In the genomic region with DNA sequence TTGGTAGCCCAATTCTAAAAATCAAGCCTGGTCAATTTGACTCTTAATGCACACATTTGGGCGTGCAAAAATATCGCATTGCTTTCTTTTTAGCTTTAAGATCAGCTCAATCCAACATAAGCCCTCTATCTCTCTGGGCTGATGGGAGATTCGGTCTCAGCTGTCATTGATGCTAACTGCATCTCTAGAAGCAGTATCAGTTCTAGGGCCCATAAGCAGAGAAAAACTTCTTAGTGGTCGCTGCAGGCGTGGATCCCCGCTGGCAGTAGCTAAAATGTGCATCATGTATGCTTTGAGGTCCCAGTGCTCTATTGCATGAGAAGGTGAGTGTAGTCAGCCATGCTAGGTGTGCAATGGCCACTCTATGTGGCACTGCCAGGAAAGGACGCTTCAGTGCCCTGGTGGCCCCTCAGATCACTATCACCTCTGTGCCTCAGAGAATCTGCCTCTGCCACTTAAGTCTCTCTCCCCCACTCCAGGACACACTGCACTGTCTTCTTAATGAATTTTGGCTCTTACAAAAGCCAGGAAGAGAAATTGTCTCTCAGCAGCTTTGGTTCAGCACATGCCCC, we compare ENCODE assay signal across 26 cellular contexts.
A peak's percentile ranks its signal among the peaks of the same experiment; 100 is the strongest.
DNase-seq lines count a peak whose midpoint lies in the region; TF ChIP-seq lines count a peak whose summit lies in the region.
"Had no signal": no experiment of that assay in that cellular context is flagged by ENCODE, and none has a peak within 500 bp of the region (broad histone marks: within the 10 kb centered on the region; RNA-seq: fewer than 3 reads in every experiment).

No MANE protein-coding gene starts in this region.

- peak overlapping the region; percentile 19; the same call in 1 of the 2 replicates for H3K4me3 ChIP-seq in SJCRH30
- no peak overlapping the region for H3K4me3 ChIP-seq in mesodermal cell (ENCODE audit: extremely low read depth, insufficient read depth, low read length, poor library complexity, severe bottlenecking)
- H3K4me3 ChIP-seq in smooth muscle cell: no peak overlapping the region
- no peak overlapping the region for H3K4me3 ChIP-seq in coronary artery
- H3K4me3 ChIP-seq: GM23338, SK-N-MC had no signal

- H2AFZ ChIP-seq in smooth muscle cell (ENCODE audit: low read depth): peak overlapping the region; percentile 44
- H2AFZ ChIP-seq: GM23338 had no signal

- H3F3A ChIP-seq in smooth muscle cell (ENCODE audit: low read depth): no peaks in the 10 kb centered on the region

- H3K27me3 ChIP-seq in SJCRH30 (no peaks in the 10 kb centered on the region; the same call in 1 of the 2 replicates), smooth muscle cell (ENCODE audit: low read depth) (no peaks in the 10 kb centered on the region)
- H3K27me3 ChIP-seq: BE2C had no signal

- no peak overlapping the region for H3K27ac Mint-ChIP-seq in activated T-helper 2 cell treated with anti-CD3 and anti-CD28 coated beads, Interferon-gamma antibody, Interleukin-2, Interleukin-4, amounts not matched to agents 10 μg/mL and 5 μg/mL and 100 μg/mL, durations not matched to agents 14 hours and 24 hours and 36 hours
- H3K27ac Mint-ChIP-seq: CD14-positive monocyte, GM23338, H9 had no signal

- H3K27ac ChIP-seq in SJCRH30 (no peak overlapping the region), mesodermal cell (ENCODE audit: low read depth, low read length, severe bottlenecking) (peak overlapping the region; percentile 25), smooth muscle cell (ENCODE audit: low read depth) (no peak overlapping the region), coronary artery (no peak overlapping the region)
- H3K27ac ChIP-seq: SK-N-MC had no signal

- TF ChIP-seq CTCF in smooth muscle cell (IDR thresholded peaks at IDR 0.05; ENCODE audit: borderline replicate concordance, insufficient read depth, poor library complexity, severe bottlenecking) (no peak), coronary artery (IDR thresholded peaks at IDR 0.05) (no peak)

- DNase-seq in activated CD8-positive, alpha-beta memory T cell treated with anti-CD3 and anti-CD28 coated beads, Interleukin-2, amount 50 U/mL, for 48 hours: peak; percentile 29
- DNase-seq in activated CD8-positive, alpha-beta memory T cell treated with anti-CD3 and anti-CD28 coated beads for 24 hours: no peak
- no peak for DNase-seq in SJCRH30
- DNase-seq in smooth muscle cell (lab: John Stamatoyannopoulos, UW; ENCODE audit: unreplicated experiment): no peak
- no peak for DNase-seq in activated T-helper 2 cell treated with anti-CD3 and anti-CD28 coated beads, Interferon-gamma antibody, Interleukin-2, Interleukin-4, amounts not matched to agents 10 μg/mL and 5 μg/mL and 100 μg/mL, durations not matched to agents 14 hours and 24 hours and 36 hours (ENCODE audit: low spot score)
- no peak for DNase-seq in NCI-H1048 (lab: John Stamatoyannopoulos, UW)
- no peak for DNase-seq in coronary artery (ENCODE audit: low spot score)
- DNase-seq: 8988T, ACHN, BE2C, DMS153, DND-41, H9, Kasumi-1, NCI-H1105, NCI-H1436 treated with DMSO at 0.1 percent for 48 hours, NCI-H187 treated with DMSO at 0.1 percent for 48 hours, NCI-H2171 treated with DMSO at 0.1 percent for 48 hours, NCI-H345, NCI-H510A treated with DMSO at 0.1 percent for 48 hours, PC-3, SHP77 had no signal

- intact Hi-C loops in activated T-helper 2 cell treated with anti-CD3 and anti-CD28 coated beads, Interferon-gamma antibody, Interleukin-2, Interleukin-4, amounts not matched to agents 10 μg/mL and 5 μg/mL and 100 μg/mL, durations not matched to agents 14 hours and 24 hours and 36 hours (cut with micrococcal nuclease): no loop called here

- H3K27me3 Mint-ChIP-seq in activated T-helper 2 cell treated with anti-CD3 and anti-CD28 coated beads, Interferon-gamma antibody, Interleukin-2, Interleukin-4, amounts not matched to agents 10 μg/mL and 5 μg/mL and 100 μg/mL, durations not matched to agents 14 hours and 24 hours and 36 hours (ENCODE audit: low read depth): peaks cover 11% of the 10 kb centered on the region

- no peaks in the 10 kb centered on the region for H3K36me3 Mint-ChIP-seq in activated T-helper 2 cell treated with anti-CD3 and anti-CD28 coated beads, Interferon-gamma antibody, Interleukin-2, Interleukin-4, amounts not matched to agents 10 μg/mL and 5 μg/mL and 100 μg/mL, durations not matched to agents 14 hours and 24 hours and 36 hours (ENCODE audit: low read depth)
- H3K36me3 Mint-ChIP-seq: CD14-positive monocyte had no signal

- no peaks in the 10 kb centered on the region for H3K79me2 ChIP-seq in smooth muscle cell (ENCODE audit: low read depth)

- H3K36me3 ChIP-seq in SJCRH30 (no peaks in the 10 kb centered on the region), mesodermal cell (ENCODE audit: control insufficient read depth, insufficient read depth, low read length) (no peaks in the 10 kb centered on the region), smooth muscle cell (ENCODE audit: low read depth) (no peaks in the 10 kb centered on the region)
- H3K36me3 ChIP-seq: BE2C had no signal

- H3K4me3 Mint-ChIP-seq in activated T-helper 2 cell treated with anti-CD3 and anti-CD28 coated beads, Interferon-gamma antibody, Interleukin-2, Interleukin-4, amounts not matched to agents 10 μg/mL and 5 μg/mL and 100 μg/mL, durations not matched to agents 14 hours and 24 hours and 36 hours (ENCODE audit: low read depth): no peak overlapping the region
- H3K4me3 Mint-ChIP-seq: CD14-positive monocyte, GM23338, H9 had no signal

- peak overlapping the region; percentile 37 for H3K4me2 ChIP-seq in smooth muscle cell
- H3K4me2 ChIP-seq: GM23338 had no signal

- no peaks in the 10 kb centered on the region for H4K20me1 ChIP-seq in smooth muscle cell (ENCODE audit: low read depth)

- H3K4me1 ChIP-seq in SJCRH30 (peaks cover 14% of the 10 kb centered on the region; the same call in 1 of the 2 replicates), mesodermal cell (ENCODE audit: control insufficient read depth, insufficient read depth, low read length, poor library complexity, severe bottlenecking) (peaks cover 5% of the 10 kb centered on the region), smooth muscle cell (ENCODE audit: low read depth) (no peaks in the 10 kb centered on the region)
- H3K4me1 ChIP-seq: BE2C had no signal

- 97 to 100% methylated on average over 5 of the region's 7 CpGs for WGBS in mesodermal cell (ENCODE audit: insufficient coverage in 2 of 2), 2 experiments
- 68% methylated on average over 7 of the region's 7 CpGs for WGBS in smooth muscle cell (ENCODE audit: low lambda C conversion rate)

- no peaks in the 10 kb centered on the region for H3K9me3 Mint-ChIP-seq in activated T-helper 2 cell treated with anti-CD3 and anti-CD28 coated beads, Interferon-gamma antibody, Interleukin-2, Interleukin-4, amounts not matched to agents 10 μg/mL and 5 μg/mL and 100 μg/mL, durations not matched to agents 14 hours and 24 hours and 36 hours
- H3K9me3 Mint-ChIP-seq: CD14-positive monocyte, H9 had no signal

- no peaks in the 10 kb centered on the region for H3K4me1 Mint-ChIP-seq in activated T-helper 2 cell treated with anti-CD3 and anti-CD28 coated beads, Interferon-gamma antibody, Interleukin-2, Interleukin-4, amounts not matched to agents 10 μg/mL and 5 μg/mL and 100 μg/mL, durations not matched to agents 14 hours and 24 hours and 36 hours (ENCODE audit: low read depth)

- H3K9ac ChIP-seq in smooth muscle cell (ENCODE audit: low read depth): no peak overlapping the region

- H3K9me3 ChIP-seq in SJCRH30 (replicated peaks) (no peaks in the 10 kb centered on the region), mesodermal cell (ENCODE audit: control insufficient read depth, low read length) (no peaks in the 10 kb centered on the region), smooth muscle cell (replicated peaks; ENCODE audit: low read depth) (no peaks in the 10 kb centered on the region)
- H3K9me3 ChIP-seq: BE2C had no signal
